ENCODE assay signal across 9 cellular contexts in the genomic region with DNA sequence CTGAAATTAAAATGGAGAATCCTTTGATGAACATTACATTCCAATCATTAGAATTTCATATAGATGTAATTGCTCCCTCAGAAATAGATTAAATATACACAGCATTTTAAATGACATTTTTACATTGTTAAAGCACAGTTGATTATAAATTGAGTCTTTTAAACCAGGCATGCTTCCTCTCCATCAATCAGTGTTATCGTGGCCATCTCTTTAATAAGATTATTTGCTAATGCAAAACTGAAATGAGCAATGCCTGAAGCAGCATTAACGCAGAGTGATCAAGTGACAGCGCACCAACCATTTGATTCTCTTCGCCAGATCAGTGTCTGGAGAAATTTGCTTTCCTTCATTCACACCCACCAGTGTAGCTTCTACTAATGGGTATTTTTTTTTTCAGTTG.
"Had no signal": no experiment of that assay in that cellular context is flagged by ENCODE, and none has a peak within 500 bp of the region (broad histone marks: within the 10 kb centered on the region; RNA-seq: fewer than 3 reads in every experiment).

No MANE protein-coding gene starts in this region.

- H3K9ac ChIP-seq: GM23248 had no signal

- H3K36me3 ChIP-seq: HAP-1 had no signal

- H3K27ac ChIP-seq: GM23248 had no signal

- DNase-seq: GM23248, GOT3, H7, H9, HCEC 1CT, HFFc6 had no signal

- H2AFZ ChIP-seq: GM23248, GM23338 had no signal

- H3K4me2 ChIP-seq: GM23338 had no signal

- ATAC-seq: GM23338, HCT116 had no signal

- H3K9me3 ChIP-seq: HAP-1 had no signal

- H3K4me3 ChIP-seq: GM23248, GM23338, HAP-1 had no signal

- H3K4me1 ChIP-seq: HAP-1 had no signal
